ENCODE assay signal across 8 cellular contexts in genomic region chr1:8182034-8182761, GRCh38.
DNase-seq lines count a peak whose midpoint lies in the region; ATAC-seq, FAIRE-seq and TF ChIP-seq lines count a peak whose summit lies in the region.

No MANE protein-coding gene starts in this region.

- DNase-seq in A549 (ENCODE audit: low read depth in 1 of 2, low spot score in 1 of 2) (peak; percentile 87 to 97), SK-N-SH (no peak), glomerular endothelial cell (ENCODE audit: extremely low read depth, low read depth, low spot score) (peak; percentile 93), nephron progenitor cell (no peak), Ammon's horn (ENCODE audit: low spot score) (no peak)

- no peaks in the 10 kb centered on the region for H3K9me2 ChIP-seq in SK-N-SH

- H3K27me3 ChIP-seq in SK-N-SH (ENCODE audit: insufficient read depth) = no peaks in the 10 kb centered on the region

- no peak overlapping the region for H3K4me3 Mint-ChIP-seq in nephron progenitor cell

- H3K4me2 ChIP-seq in A549 (peak overlapping the region; percentile 81), SK-N-SH (no peak overlapping the region)

- no peak for TF ChIP-seq POLR2A in A549 (IDR thresholded peaks at IDR 0.05; ENCODE audit: low read length)

- H3K4me3 ChIP-seq in A549 (no peak overlapping the region), SK-N-SH (ENCODE audit: low read depth in 2 of 2, low read length in 1 of 2) (no peak overlapping the region)

- POLR2A ChIA-PET in A549 (lab: Yijun Ruan, JAX) (interaction anchor here (0.6 to 1.1 kb wide), 3 partner anchors 20 to 121 kb away, joined by 3 to 5 read pairs (median 4); no protein-coding TSS in a partner anchor), SK-N-SH (lab: Yijun Ruan, JAX) (no interaction called here)

- FAIRE-seq in A549 (lab: Jason Lieb, UNC) = peak; percentile 88

- H3F3A ChIP-seq in SK-N-SH (replicated peaks; ENCODE audit: insufficient read depth) = peaks cover 15% of the 10 kb centered on the region

- H2AFZ ChIP-seq in SK-N-SH (ENCODE audit: low read depth) = no peak overlapping the region

- ATAC-seq in A549 (peak; percentile 92 to 96), GM18909 (IDR thresholded peaks at IDR 0.05; ENCODE audit: poor library complexity, unreplicated experiment) (peak; percentile 68), GM18907 (IDR thresholded peaks at IDR 0.05; ENCODE audit: unreplicated experiment) (no peak), GM21786 (IDR thresholded peaks at IDR 0.05; ENCODE audit: unreplicated experiment) (no peak)

- H3K9me3 ChIP-seq in A549 (peaks cover 30% of the 10 kb centered on the region), SK-N-SH (peaks cover 18% of the 10 kb centered on the region)

- no peaks in the 10 kb centered on the region for H3K36me3 Mint-ChIP-seq in nephron progenitor cell (ENCODE audit: low read depth)

- H3K27ac ChIP-seq in A549 (peak overlapping the region; percentile 90 to 98), SK-N-SH (ENCODE audit: low read depth in 2 of 2, low read length in 1 of 2) (no peak overlapping the region; a peak in 1 of 4 replicates)

- H3K79me2 ChIP-seq in SK-N-SH (ENCODE audit: insufficient read depth) = no peaks in the 10 kb centered on the region

- peak; percentile 94 to 97; a peak in 4 of 5 replicates for TF ChIP-seq EP300 in A549 (IDR thresholded peaks at IDR 0.05)
- TF ChIP-seq EP300 in SK-N-SH (IDR thresholded peaks at IDR 0.05; ENCODE audit: borderline replicate concordance in 1 of 2, low read depth in 1 of 2, low read length in 1 of 2) = no peak

- CTCF ChIA-PET in A549 (lab: Yijun Ruan, JAX) (interaction anchor here (0.8 to 1.7 kb wide), 3 partner anchors 132 to 207 kb away, joined by 3 to 4 read pairs (median 3); no protein-coding TSS in a partner anchor), SK-N-SH (lab: Yijun Ruan, JAX) (no interaction called here)

- no peaks in the 10 kb centered on the region for H4K20me1 ChIP-seq in SK-N-SH (ENCODE audit: insufficient read depth)

- H3K27ac Mint-ChIP-seq in nephron progenitor cell = no peak overlapping the region

- WGBS in A549 (ENCODE audit: missing lambda C conversion rate) = 3% methylated on average over 12 of the region's 12 CpGs
- WGBS in SK-N-SH (ENCODE audit: low lambda C conversion rate) = 77% methylated on average over 12 of the region's 12 CpGs

- H3K9me3 Mint-ChIP-seq in nephron progenitor cell = peaks cover 24% of the 10 kb centered on the region

- no peak overlapping the region for H3K9ac ChIP-seq in SK-N-SH

- H3K36me3 ChIP-seq in SK-N-SH (replicated peaks in 1 of 2; ENCODE audit: control insufficient read depth in 1 of 2, insufficient read depth in 2 of 2, low read length in 1 of 2) = peaks cover 0 to 3% of the 10 kb centered on the region in 2 experiments

- peaks cover 3% of the 10 kb centered on the region for H3K27me3 Mint-ChIP-seq in nephron progenitor cell (ENCODE audit: low read depth, poor library complexity)

- peaks cover 5% of the 10 kb centered on the region for H3K4me1 Mint-ChIP-seq in nephron progenitor cell

- TF ChIP-seq RAD21 in A549 (conservative IDR thresholded peaks at IDR 0.05 in 1 of 2, IDR thresholded peaks at IDR 0.05 in 1 of 2) (peak; percentile 47 to 78), SK-N-SH (IDR thresholded peaks at IDR 0.05; ENCODE audit: low read length) (no peak)

- H3K4me1 ChIP-seq in A549 = peaks cover 36% of the 10 kb centered on the region
- no peaks in the 10 kb centered on the region for H3K4me1 ChIP-seq in SK-N-SH (ENCODE audit: control insufficient read depth in 1 of 2, insufficient read depth in 2 of 2, low read depth in 1 of 2, low read length in 1 of 2)

- TF ChIP-seq CTCF in A549 (IDR thresholded peaks at IDR 0.05) (no peak), SK-N-SH (IDR thresholded peaks at IDR 0.05) (no peak), nephron progenitor cell (IDR thresholded peaks at IDR 0.05) (no peak)

TF ChIP-seq in A549, 52 proteins besides CTCF, POLR2A, EP300 and RAD21 (continues in another document):
- TF ChIP-seq ZNF302 (CRISPR knock-in tag; IDR thresholded peaks at IDR 0.05) = peak; percentile 96
- no peak for TF ChIP-seq KDM1A (IDR thresholded peaks at IDR 0.05; ENCODE audit: low read depth)
- peak; percentile 84 for TF ChIP-seq HOXA7 (CRISPR knock-in tag; IDR thresholded peaks at IDR 0.05)
- TF ChIP-seq PHF8 (IDR thresholded peaks at IDR 0.05; ENCODE audit: borderline replicate concordance, low read depth) = no peak
- TF ChIP-seq POLR2AphosphoS2 (conservative IDR thresholded peaks at IDR 0.05; ENCODE audit: low read length) = no peak
- TF ChIP-seq HOXB13 (CRISPR knock-in tag; IDR thresholded peaks at IDR 0.05; ENCODE audit: low read depth) = peak; percentile 95
- TF ChIP-seq USF2 (IDR thresholded peaks at IDR 0.05) = peak; percentile 78
- peak; percentile 99 for TF ChIP-seq GATA3 (IDR thresholded peaks at IDR 0.05; ENCODE audit: borderline replicate concordance)
- TF ChIP-seq REST (IDR thresholded peaks at IDR 0.05) = no peak

TF ChIP-seq in SK-N-SH, 30 proteins besides CTCF, POLR2A, EP300 and RAD21:
- 0 out of 2 replicates have a peak, but pooled peaks have one; percentile 2 for TF ChIP-seq FOSL2 (IDR thresholded peaks at IDR 0.05; ENCODE audit: borderline replicate concordance, low read depth)
- TF ChIP-seq USF2 (IDR thresholded peaks at IDR 0.05; ENCODE audit: borderline replicate concordance, low read depth, low read length) = no peak

Comparison
In these comparisons a context has a peak if more than half of its experiments do, and no peak if none do; other contexts are left out.
1. ATAC-seq: peak in A549 (2 of 2) and GM18909 (single experiment); none in GM18907 (single experiment) and GM21786 (single experiment).
2. DNase-seq: peak in A549 (2 of 2) and glomerular endothelial cell (single experiment); none in SK-N-SH (single experiment), nephron progenitor cell (single experiment) and Ammon's horn (single experiment).
3. H3K27ac ChIP-seq: peak in A549 (2 of 2); none in SK-N-SH (0 of 2).
4. Of the 12 proteins assayed by ChIP-seq in both A549 and SK-N-SH: peak only in A549: EP300, MAX, PBX3, RAD21, SMC3 and USF2; only in SK-N-SH: none; in both: FOSL2; in neither: 5.